14 cellular contexts compared by ENCODE assay signal in the genomic region with DNA sequence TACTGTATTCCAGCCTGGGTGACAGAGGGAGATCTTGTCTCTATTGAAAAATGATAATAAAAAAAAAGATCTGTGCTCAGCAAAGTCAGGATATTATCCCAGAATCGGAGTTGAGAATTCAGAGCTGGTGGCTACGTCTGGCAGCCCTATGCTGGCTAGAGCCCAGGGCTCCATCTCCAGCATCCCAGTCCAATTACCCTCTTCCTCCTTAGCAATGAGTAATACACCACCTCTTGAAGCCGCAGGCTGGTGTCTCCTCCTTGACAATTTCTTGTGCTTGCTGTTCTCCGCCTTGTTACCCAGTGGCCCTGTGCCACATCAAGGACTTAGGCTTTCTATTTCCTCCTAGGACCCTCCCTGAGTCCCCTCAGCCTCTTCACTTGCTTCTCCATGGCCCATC.
"Had no signal": no experiment of that assay in that cellular context is flagged by ENCODE, and none has a peak within 500 bp of the region (broad histone marks: within the 10 kb centered on the region; RNA-seq: fewer than 3 reads in every experiment).

No MANE protein-coding gene starts in this region.

- H3K9me3 ChIP-seq: colonic mucosa, right lobe of liver, upper lobe of right lung had no signal

- H3K27me3 ChIP-seq: colonic mucosa, right lobe of liver, upper lobe of right lung had no signal

- ATAC-seq: esophagus mucosa, foreskin keratinocyte, upper lobe of right lung had no signal

- H3K27ac ChIP-seq: colonic mucosa, foreskin keratinocyte, right lobe of liver, upper lobe of right lung, WERI-Rb-1 had no signal

- H3K9me3 Mint-ChIP-seq: activated T-helper 2 cell treated with anti-CD3 and anti-CD28 coated beads, Interferon-gamma antibody, Interleukin-2, Interleukin-4, amounts not matched to agents 10 μg/mL and 5 μg/mL and 100 μg/mL, durations not matched to agents 14 hours and 24 hours and 36 hours; nephron; stimulated activated naive CD8-positive, alpha-beta T cell treated with anti-CD3 and anti-CD28 coated beads, Interleukin-15, Interleukin-2, amounts not matched to agents 100 ng/mL and 50 ng/mL, for 24 hours; T-helper 1 cell treated with Interleukin-12 subunit alpha and Interleukin-12 subunit beta and Interleukin-4 antibody, amounts not matched to agents 30 μg/mL and 1 μg/mL, for 36 hours had no signal

- H3K36me3 ChIP-seq: colonic mucosa, right lobe of liver, upper lobe of right lung, WERI-Rb-1 had no signal

- H3K27ac Mint-ChIP-seq: activated T-helper 2 cell treated with anti-CD3 and anti-CD28 coated beads, Interferon-gamma antibody, Interleukin-2, Interleukin-4, amounts not matched to agents 10 μg/mL and 5 μg/mL and 100 μg/mL, durations not matched to agents 14 hours and 24 hours and 36 hours; nephron; stimulated activated naive CD8-positive, alpha-beta T cell treated with anti-CD3 and anti-CD28 coated beads, Interleukin-15, Interleukin-2, amounts not matched to agents 100 ng/mL and 50 ng/mL, for 24 hours; T-helper 1 cell treated with Interleukin-12 subunit alpha and Interleukin-12 subunit beta and Interleukin-4 antibody, amounts not matched to agents 30 μg/mL and 1 μg/mL, for 36 hours had no signal

- DNase-seq: activated CD4-positive, alpha-beta T cell treated with anti-CD3 and anti-CD28 coated beads, Interleukin-2, amount 50 U/mL, for 48 hours; activated naive CD4-positive, alpha-beta T cell treated with anti-CD3 and anti-CD28 coated beads, Interleukin-2, amount 50 U/mL, for 16 hours; activated T-cell treated with anti-CD3 and anti-CD28 coated beads, Interleukin-2, amount 50 U/mL, for 1 hour; colonic mucosa; foreskin keratinocyte; kidney glomerular epithelial cell; right lobe of liver; upper lobe of right lung; WERI-Rb-1 had no signal

- H3K4me1 ChIP-seq: colonic mucosa, foreskin keratinocyte, right lobe of liver, upper lobe of right lung had no signal

- H3K4me3 ChIP-seq: colonic mucosa, right lobe of liver, upper lobe of right lung had no signal

- H3K4me3 Mint-ChIP-seq: nephron; stimulated activated naive CD8-positive, alpha-beta T cell treated with anti-CD3 and anti-CD28 coated beads, Interleukin-15, Interleukin-2, amounts not matched to agents 100 ng/mL and 50 ng/mL, for 24 hours; T-helper 1 cell treated with Interleukin-12 subunit alpha and Interleukin-12 subunit beta and Interleukin-4 antibody, amounts not matched to agents 30 μg/mL and 1 μg/mL, for 36 hours had no signal
